In genomic region chr9:121972501-121972981, GRCh38 we compare ENCODE assay signal across 8 cellular contexts.
DNase-seq lines count a peak whose midpoint lies in the region; ATAC-seq and TF ChIP-seq lines count a peak whose summit lies in the region.

No MANE protein-coding gene starts in this region.

- H3K9me3 ChIP-seq in thyroid gland = no peaks in the 10 kb centered on the region

- H3K4me1 ChIP-seq in thyroid gland = peaks cover 0 to 16% of the 10 kb centered on the region in 2 donors

- no peak overlapping the region for H3K4me3 ChIP-seq in thyroid gland (replicated peaks in 1 of 3)

- TF ChIP-seq CTCF in thyroid gland (IDR thresholded peaks at IDR 0.05) (no peak), GM13976 (IDR thresholded peaks at IDR 0.05; ENCODE audit: borderline replicate concordance, control extremely low read depth, extremely low read depth, insufficient read depth, missing control alignments) (no peak)

- in situ Hi-C loops in T47D (cut with HindIII; ENCODE audit: low pct_unique_long_range_greater_than_20kb, low sequenced_read_pairs) = no loop called here
- in situ Hi-C loops in GM13976 (cut with MboI; ENCODE audit: low sequenced_read_pairs, unreplicated experiment) = no loop called here

- TF ChIP-seq POLR2A in thyroid gland (IDR thresholded peaks at IDR 0.05) = no peak

- ATAC-seq in GM19351 (IDR thresholded peaks at IDR 0.05; ENCODE audit: unreplicated experiment) = peak; percentile 69
- peak; percentile 78 for ATAC-seq in HG03565 (IDR thresholded peaks at IDR 0.05; ENCODE audit: unreplicated experiment)

- DNase-seq in T47D (ENCODE audit: low read depth in 1 of 2, low spot score in 1 of 2) = peak; percentile 71 to 88
- peak; percentile 89 to 96 for DNase-seq in thyroid gland
- no peak for DNase-seq in activated T-cell treated with anti-CD3 and anti-CD28 coated beads, Interleukin-2, amount 50 U/mL, for 1 hour
- DNase-seq in GM13976 (ENCODE audit: low spot score) = no peak
- no peak for DNase-seq in NOMO-1 treated with DMSO at 0.1 percent for 48 hours (lab: John Stamatoyannopoulos, UW; ENCODE audit: unreplicated experiment)
- DNase-seq in GF-D8 (lab: John Stamatoyannopoulos, UW) = no peak

- no peaks in the 10 kb centered on the region for H3K36me3 ChIP-seq in thyroid gland

- 36 to 50% methylated on average over 7 of the region's 7 CpGs for WGBS in thyroid gland, 2 donors

- intact Hi-C loops in thyroid gland (cut with DNase I) = no loop called here

- H3K27ac ChIP-seq in thyroid gland = peak overlapping the region; percentile 37 to 71 (median 51)

- no peaks in the 10 kb centered on the region for H3K27me3 ChIP-seq in thyroid gland

Comparison
In these comparisons a context has a peak if more than half of its experiments do, and no peak if none do; other contexts are left out.
1. DNase-seq: peak in T47D (2 of 2) and thyroid gland (2 of 2); none in activated T-cell treated with anti-CD3 and anti-CD28 coated beads, Interleukin-2, amount 50 U/mL, for 1 hour (single experiment), GM13976 (single experiment), NOMO-1 treated with DMSO at 0.1 percent for 48 hours (single experiment) and GF-D8 (single experiment).